Comparison of ENCODE assay signal across 8 cellular contexts in the genomic region with DNA sequence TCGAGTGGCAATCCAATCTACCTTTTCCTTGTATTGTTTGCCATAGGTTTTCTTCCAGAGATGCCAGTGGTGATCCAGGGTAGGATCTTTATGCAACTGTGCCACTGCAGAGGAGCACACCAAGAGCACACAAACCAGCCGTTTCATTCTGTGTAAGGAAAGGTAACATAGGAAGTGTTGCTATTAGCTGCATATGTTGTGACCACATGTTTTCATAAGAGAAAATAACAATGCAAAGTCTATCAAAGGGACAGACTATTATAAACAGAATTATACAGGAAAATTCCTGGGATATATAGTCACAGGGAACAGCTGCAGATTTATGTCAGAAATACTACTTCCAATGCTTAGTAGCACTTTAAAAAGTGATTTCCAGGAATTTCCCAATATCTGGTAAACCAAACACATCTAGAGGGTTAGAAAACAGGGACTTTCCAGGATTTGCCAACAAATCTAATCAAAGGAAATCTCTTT. TPM values are rescaled to one million over a fixed set of nuclear protein-coding genes. Genes with fewer than 3 reads are reported as not detected.
DNase-seq lines count a peak whose midpoint lies in the region; ATAC-seq and TF ChIP-seq lines count a peak whose summit lies in the region.

No MANE protein-coding gene starts in this region.

- peak overlapping the region; percentile 83 for H3K4me3 Mint-ChIP-seq in activated CD4-positive, alpha-beta memory T cell treated with anti-CD3 and anti-CD28 coated beads, Interleukin-2, amount 10 ng/mL, durations not matched to agents 7 days and 5 days

- peak overlapping the region; percentile 81 for H3K27ac Mint-ChIP-seq in activated CD4-positive, alpha-beta memory T cell treated with anti-CD3 and anti-CD28 coated beads, Interleukin-2, amount 10 ng/mL, durations not matched to agents 7 days and 5 days

- H3K4me3 ChIP-seq in heart left ventricle (peak overlapping the region in 9 of 12 donors; percentile 1 to 60 (median 45)), kidney epithelial cell (ENCODE audit: low read depth, low read length) (no peak overlapping the region), upper lobe of left lung (peak overlapping the region in 3 of 4 donors; percentile 31 to 48 (median 42))

- H3K27me3 ChIP-seq in heart left ventricle (no peaks in the 10 kb centered on the region), kidney epithelial cell (ENCODE audit: control insufficient read depth, insufficient read depth, low read length) (no peaks in the 10 kb centered on the region), upper lobe of left lung (no peaks in the 10 kb centered on the region)

- H3K36me3 Mint-ChIP-seq in activated CD4-positive, alpha-beta memory T cell treated with anti-CD3 and anti-CD28 coated beads, Interleukin-2, amount 10 ng/mL, durations not matched to agents 7 days and 5 days (ENCODE audit: low read depth), result peaks cover 40% of the 10 kb centered on the region

- H3K9me3 Mint-ChIP-seq in activated CD4-positive, alpha-beta memory T cell treated with anti-CD3 and anti-CD28 coated beads, Interleukin-2, amount 10 ng/mL, durations not matched to agents 7 days and 5 days, result peaks cover 4% of the 10 kb centered on the region

- TF ChIP-seq EP300 in upper lobe of left lung (IDR thresholded peaks at IDR 0.05), result peak in 1 of 4 donors; percentile 24

- H3K27ac ChIP-seq in heart left ventricle (peak overlapping the region in 4 of 12 donors; percentile 8 to 93 (median 58)), upper lobe of left lung (peak overlapping the region; percentile 58 to 87 (median 84))

- CTCF ChIA-PET in activated CD4-positive, alpha-beta memory T cell treated with anti-CD3 and anti-CD28 coated beads, Interleukin-2, amount 10 ng/mL, durations not matched to agents 7 days and 5 days (lab: Charles Lee), result interaction anchor here (1.2 kb wide), 1 partner anchor 135 kb away, joined by 3 read pairs; the partner anchor contains the start of gene ENSA

- H3K9me3 ChIP-seq in heart left ventricle (peaks cover 0 to 3% (median 0%) of the 10 kb centered on the region in 12 donors), upper lobe of left lung (no peaks in the 10 kb centered on the region)

- H3K36me3 ChIP-seq in heart left ventricle, result peaks cover 0 to 13% (median 0%) of the 10 kb centered on the region in 9 donors
- no peaks in the 10 kb centered on the region for H3K36me3 ChIP-seq in kidney epithelial cell (ENCODE audit: control insufficient read depth, insufficient read depth, low read length)
- no peaks in the 10 kb centered on the region for H3K36me3 ChIP-seq in upper lobe of left lung

- 42 to 65% (median 56%) methylated on average over 2 of the region's 2 CpGs for WGBS in heart left ventricle, 4 donors
- WGBS in upper lobe of left lung, 2 donors, result 28% methylated on average over 2 of the region's 2 CpGs

- POLR2A ChIA-PET in activated CD4-positive, alpha-beta memory T cell treated with anti-CD3 and anti-CD28 coated beads, Interleukin-2, amount 10 ng/mL, durations not matched to agents 7 days and 5 days (lab: Charles Lee), result interaction anchor here (0.7 to 2.8 kb wide), 10 partner anchors 9 to 202 kb away, joined by 3 to 10 read pairs (median 4); partner anchors contain the start of genes CTXND2, ENSA and GOLPH3L

- ATAC-seq in heart left ventricle (peak in 1 of 4 donors; percentile 26), left ventricle myocardium superior (no peak), upper lobe of left lung (ENCODE audit: low FRiP score in 2 of 2) (peak; percentile 50 to 62)

- TF ChIP-seq POLR2A in heart left ventricle (IDR thresholded peaks at IDR 0.05) (no peak), upper lobe of left lung (IDR thresholded peaks at IDR 0.05) (no peak)

- peaks cover 39% of the 10 kb centered on the region for H3K4me1 Mint-ChIP-seq in activated CD4-positive, alpha-beta memory T cell treated with anti-CD3 and anti-CD28 coated beads, Interleukin-2, amount 10 ng/mL, durations not matched to agents 7 days and 5 days

- intact Hi-C loops in heart left ventricle (cut with DNase I), result no loop called here
- intact Hi-C loops in left ventricle myocardium superior (cut with micrococcal nuclease), result no loop called here

- no peak for TF ChIP-seq CTCF in heart left ventricle (IDR thresholded peaks at IDR 0.05)
- no peak for TF ChIP-seq CTCF in kidney epithelial cell (IDR thresholded peaks at IDR 0.05; ENCODE audit: insufficient read depth, low read length, poor library complexity, severe bottlenecking)
- TF ChIP-seq CTCF in upper lobe of left lung (IDR thresholded peaks at IDR 0.05), result no peak

- H3K4me1 ChIP-seq in heart left ventricle (peaks cover 0 to 52% (median 0%) of the 10 kb centered on the region in 12 donors), upper lobe of left lung (peaks cover 7 to 26% (median 21%) of the 10 kb centered on the region in 4 donors)

- H3K27me3 Mint-ChIP-seq in activated CD4-positive, alpha-beta memory T cell treated with anti-CD3 and anti-CD28 coated beads, Interleukin-2, amount 10 ng/mL, durations not matched to agents 7 days and 5 days, result peaks cover 1% of the 10 kb centered on the region

- no peak for DNase-seq in heart left ventricle
- DNase-seq in left ventricle myocardium superior, result no peak
- no peak for DNase-seq in activated CD4-positive, alpha-beta memory T cell treated with anti-CD3 and anti-CD28 coated beads, Interleukin-2, amount 10 ng/mL, durations not matched to agents 7 days and 5 days
- DNase-seq in kidney epithelial cell (ENCODE audit: low read depth), result peak; percentile 56
- DNase-seq in upper lobe of left lung, result no peak
- DNase-seq in NCI-H774 (lab: John Stamatoyannopoulos, UW), result no peak
- DNase-seq in NCI-H2227 treated with DMSO at 0.1 percent for 48 hours (lab: John Stamatoyannopoulos, UW), result no peak
- no peak for DNase-seq in NCI-H1930 (lab: John Stamatoyannopoulos, UW)

RNA-seq across cellular contexts. Expression of gene CTSS, which starts 0.9 kb away (rescaled TPM):
- total RNA-seq in heart left ventricle (100 to 1,000 TPM in 2 of 9 donors, 10 to 100 TPM in 5, 1 to 10 TPM in 2; 5.8 to 306 (median 16.9) TPM), left ventricle myocardium superior (30.7 TPM), kidney epithelial cell (9.0 and 12.2 TPM in 2 replicates), upper lobe of left lung (100 to 1,000 TPM; 153 to 625 (median 455) TPM)
- 10 to 100 TPM in 1 of 2 donors, 1 to 10 TPM in 1; 3.9 to 10.2 TPM for polyA plus RNA-seq in heart left ventricle
- total RNA-seq in activated CD4-positive, alpha-beta memory T cell treated with anti-CD3 and anti-CD28 coated beads, Interleukin-2, amount 10 ng/mL, durations not matched to agents 7 days and 5 days, result 100 to 1,000 TPM; 123 to 127 TPM

RNA-seq across cellular contexts. Expression of gene CTSK, which starts 43.4 kb away (rescaled TPM):
- total RNA-seq in heart left ventricle, result 10 to 100 TPM in 2 of 9 donors, 1 to 10 TPM in 7; 2.1 to 17.9 (median 6.1) TPM
- polyA plus RNA-seq in heart left ventricle, result 1 to 10 TPM; 2.1 to 2.4 TPM
- total RNA-seq in left ventricle myocardium superior, result 6.4 TPM
- total RNA-seq in activated CD4-positive, alpha-beta memory T cell treated with anti-CD3 and anti-CD28 coated beads, Interleukin-2, amount 10 ng/mL, durations not matched to agents 7 days and 5 days, result 1 to 10 TPM; 5.3 to 5.4 TPM
- total RNA-seq in kidney epithelial cell, result 4.0 and 5.2 TPM in 2 replicates
- 10 to 100 TPM in 5 of 6 donors, 1 to 10 TPM in 1; 9.6 to 35.4 (median 19.8) TPM for total RNA-seq in upper lobe of left lung

RNA-seq across cellular contexts. Expression of gene HORMAD1, which starts 44.0 kb away (rescaled TPM):
- total RNA-seq in heart left ventricle (under 1 TPM in 2 of 9 donors, not detected in 7; 0.25 to 0.45 TPM), left ventricle myocardium superior (0.37 TPM), kidney epithelial cell (not detected in 2 replicates), upper lobe of left lung (1 to 10 TPM in 2 of 6 donors, under 1 TPM in 1, not detected in 3; 0.54 to 3.0 (median 2.6) TPM)
- not detected for polyA plus RNA-seq in heart left ventricle
- total RNA-seq in activated CD4-positive, alpha-beta memory T cell treated with anti-CD3 and anti-CD28 coated beads, Interleukin-2, amount 10 ng/mL, durations not matched to agents 7 days and 5 days, result under 1 TPM in 1 of 2 experiments, not detected in 1; 0.30 TPM
